Comparison of ENCODE assay signal across 11 cellular contexts in genomic region chr5:84255318-84255717, GRCh38.
A peak's percentile ranks its signal among the peaks of the same experiment; 100 is the strongest.
DNase-seq lines count a peak whose midpoint lies in the region; TF ChIP-seq lines count a peak whose summit lies in the region.
"Had no signal": no experiment of that assay in that cellular context is flagged by ENCODE, and none has a peak within 500 bp of the region (broad histone marks: within the 10 kb centered on the region; RNA-seq: fewer than 3 reads in every experiment).

No MANE protein-coding gene starts in this region.

- H3K36me3 ChIP-seq in colonic mucosa: no peaks in the 10 kb centered on the region

- H3K9me3 ChIP-seq in colonic mucosa: no peaks in the 10 kb centered on the region

- CTCF ChIA-PET in AG04449 (lab: Yijun Ruan, JAX) (interaction anchor here (0.6 to 2.4 kb wide), 13 partner anchors 8 to 543 kb away, joined by 3 to 23 read pairs (median 4); no protein-coding TSS in a partner anchor), GM10248 (lab: Yijun Ruan, JAX) (interaction anchor here (0.8 to 1.8 kb wide), 4 partner anchors 9 to 13 kb away, joined by 3 to 4 read pairs (median 4); no protein-coding TSS in a partner anchor)

- intact Hi-C loops in colonic mucosa (cut with DNase I): loop anchor here (5.0 to 10.0 kb wide), 2 partner anchors 331 to 533 kb away; partner anchors contain the start of gene HAPLN1

- H3K4me3 ChIP-seq in AG04449 (ENCODE audit: low read depth, low read length) (no peak overlapping the region), colonic mucosa (no peak overlapping the region)
- H3K4me3 ChIP-seq: K562, lung had no signal

- H3K27me3 ChIP-seq in colonic mucosa: no peaks in the 10 kb centered on the region

- POLR2A ChIA-PET in AG04449 (lab: Yijun Ruan, JAX): no interaction called here
- POLR2A ChIA-PET in GM10248 (lab: Yijun Ruan, JAX): no interaction called here

- no peak overlapping the region for H3K9ac ChIP-seq in colonic mucosa (ENCODE audit: low read depth in 2 of 2, low read length in 2 of 2)

- peak; percentile 26 for TF ChIP-seq CTCF in AG04449 (IDR thresholded peaks at IDR 0.05; ENCODE audit: insufficient read depth, low read length, missing control alignments)
- no peak for TF ChIP-seq CTCF in GM20000 (IDR thresholded peaks at IDR 0.05; ENCODE audit: extremely low read depth, missing control alignments)
- no peak for TF ChIP-seq CTCF in GM10248 (IDR thresholded peaks at IDR 0.05; ENCODE audit: control extremely low read depth, extremely low read depth, low read depth, missing control alignments)
- no peak for TF ChIP-seq CTCF in colonic mucosa (IDR thresholded peaks at IDR 0.05)

- DNase-seq in AG04449 (ENCODE audit: low read depth, low spot score): no peak
- DNase-seq in GM20000 (ENCODE audit: low spot score): peak; percentile 4
- peak; percentile 79 for DNase-seq in NCI-H69 (lab: John Stamatoyannopoulos, UW)
- DNase-seq in fibroblast of gingiva (ENCODE audit: low read depth): peak; percentile 43
- no peak for DNase-seq in GM10248 (ENCODE audit: extremely low spot score)
- no peak for DNase-seq in GF-D8 (lab: John Stamatoyannopoulos, UW)
- DNase-seq in stimulated activated CD4-positive, alpha-beta T cell treated with anti-CD3 and anti-CD28 coated beads, Interleukin-12 subunit alpha, Interleukin-12 subunit beta, amount 100 ng/mL, for 4 hours: no peak
- DNase-seq in colonic mucosa: no peak
- DNase-seq: activated T-cell treated with anti-CD3 and anti-CD28 coated beads for 4 hours had no signal

- H3K27ac ChIP-seq in colonic mucosa: no peak overlapping the region

- no peaks in the 10 kb centered on the region for H3K4me1 ChIP-seq in colonic mucosa

Comparison
In these comparisons a context has a peak if more than half of its experiments do, and no peak if none do; other contexts are left out.
1. DNase-seq: peak in GM20000 (single experiment), NCI-H69 (single experiment) and fibroblast of gingiva (single experiment); none in AG04449 (single experiment), GM10248 (single experiment), GF-D8 (single experiment), stimulated activated CD4-positive, alpha-beta T cell treated with anti-CD3 and anti-CD28 coated beads, Interleukin-12 subunit alpha, Interleukin-12 subunit beta, amount 100 ng/mL, for 4 hours (single experiment) and colonic mucosa (single experiment).